11 cellular contexts compared by ENCODE assay signal in the genomic region with DNA sequence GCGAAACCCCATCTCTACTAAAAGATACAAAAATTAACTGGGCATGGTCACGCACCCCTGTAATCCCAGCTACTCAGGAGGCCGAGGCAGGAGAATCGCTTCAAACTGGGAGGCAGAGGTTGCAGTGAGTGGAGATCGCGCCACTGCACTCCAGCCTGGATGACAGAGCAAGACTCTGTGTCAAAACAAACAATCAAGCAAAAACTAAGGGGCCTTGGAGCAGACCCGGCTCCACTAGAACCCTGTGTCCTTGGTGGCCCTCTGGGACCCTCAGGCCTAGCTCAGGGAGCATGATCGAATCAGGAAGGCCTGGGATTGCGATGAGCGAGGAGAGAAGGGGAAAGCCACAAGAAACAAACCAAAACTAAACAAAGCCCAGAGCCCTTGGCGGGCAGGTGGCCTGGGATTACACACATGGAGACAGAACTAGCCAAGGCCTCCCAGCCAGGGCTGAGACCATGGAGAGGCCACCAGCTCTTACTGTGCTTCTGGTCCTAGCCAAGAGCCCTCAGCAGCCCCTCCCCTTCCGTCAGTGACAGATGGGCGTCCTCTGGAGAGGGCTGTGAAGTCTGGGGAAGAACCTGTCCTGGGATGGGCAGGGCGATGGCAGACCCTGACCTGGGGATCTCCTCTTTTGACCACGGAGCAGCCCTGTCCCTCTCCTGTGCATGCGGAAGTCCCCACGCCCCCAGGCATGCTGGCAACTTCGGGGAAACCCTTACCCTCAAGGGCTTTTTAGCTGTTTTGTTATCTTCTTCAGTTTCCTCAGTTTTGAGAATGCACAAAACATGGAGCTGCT. TPM values are rescaled to one million over a fixed set of nuclear protein-coding genes. Genes with fewer than 3 reads are reported as not detected.
A peak's percentile ranks its signal among the peaks of the same experiment; 100 is the strongest.
DNase-seq lines count a peak whose midpoint lies in the region; ATAC-seq and TF ChIP-seq lines count a peak whose summit lies in the region.
"Had no signal": no experiment of that assay in that cellular context is flagged by ENCODE, and none has a peak within 500 bp of the region (broad histone marks: within the 10 kb centered on the region; RNA-seq: fewer than 3 reads in every experiment).

No MANE protein-coding gene starts in this region.

- peaks cover 0 to 14% of the 10 kb centered on the region in 2 donors for H3K4me1 ChIP-seq in lung (ENCODE audit: control insufficient read depth in 2 of 2, insufficient read depth in 2 of 2, low read length in 2 of 2)

- intact Hi-C loops in CD4-positive, alpha-beta T cell (cut with DNase I, micrococcal nuclease), result no loop called here

- H3K4me3 ChIP-seq in GM12865 (ENCODE audit: low read depth, low read length), result peak overlapping the region; percentile 9; the same call in 1 of the 2 replicates
- H3K4me3 ChIP-seq in lung, result no peak overlapping the region

- H3K27ac ChIP-seq in lung (ENCODE audit: low read depth in 1 of 2, low read length in 1 of 2), result peak overlapping the region in 1 of 2 donors; percentile 63
- no peak overlapping the region for H3K27ac ChIP-seq in CD4-positive, alpha-beta T cell (ENCODE audit: low read depth, low read length)
- H3K27ac ChIP-seq: RWPE1 had no signal

- no peaks in the 10 kb centered on the region for H3K27me3 Mint-ChIP-seq in CD4-positive, alpha-beta T cell

- DNase-seq in GM12865 (ENCODE audit: low read depth) (peak; percentile 84), lung (ENCODE audit: low spot score) (peak; percentile 69), NCI-H1417 treated with DMSO at 0.1 percent for 48 hours (lab: John Stamatoyannopoulos, UW) (no peak)
- DNase-seq in central memory CD4-positive, alpha-beta T cell, result no peak
- no peak for DNase-seq in CD4-positive, alpha-beta T cell
- no peak for DNase-seq in activated CD8-positive, alpha-beta memory T cell treated with anti-CD3 and anti-CD28 coated beads, Interleukin-2, amount 50 U/mL, for 4 hours
- DNase-seq: activated effector memory CD4-positive, alpha-beta T cell treated with Interleukin-2 at 50 U/mL for 16 hours had no signal

- no peak overlapping the region for H3K27ac Mint-ChIP-seq in CD4-positive, alpha-beta T cell
- H3K27ac Mint-ChIP-seq: natural killer cell treated with Interleukin-12 subunit alpha and Interleukin-12 subunit beta and Interleukin-15 and Interleukin-18, amount 100 ng/mL, for 72 hours had no signal

- 73% methylated on average over 18 of the region's 18 CpGs for WGBS in lung, 2 donors

- CTCF ChIA-PET in CD4-positive, alpha-beta T cell (lab: Charles Lee), result interaction anchor here (1.0 to 1.9 kb wide), 2 partner anchors 37 to 59 kb away, joined by 3 to 4 read pairs; a partner anchor contains a TSS

- no peak overlapping the region for H3K4me3 Mint-ChIP-seq in CD4-positive, alpha-beta T cell
- H3K4me3 Mint-ChIP-seq: natural killer cell treated with Interleukin-12 subunit alpha and Interleukin-12 subunit beta and Interleukin-15 and Interleukin-18, amount 100 ng/mL, for 72 hours had no signal

- no peaks in the 10 kb centered on the region for H3K27me3 ChIP-seq in lung (ENCODE audit: control insufficient read depth, insufficient read depth)
- no peaks in the 10 kb centered on the region for H3K27me3 ChIP-seq in CD4-positive, alpha-beta T cell (ENCODE audit: control insufficient read depth, insufficient read depth, low read length)

- peaks cover 23% of the 10 kb centered on the region for H3K4me1 Mint-ChIP-seq in CD4-positive, alpha-beta T cell (ENCODE audit: low read depth)

- POLR2A ChIA-PET in CD4-positive, alpha-beta T cell (lab: Charles Lee), result no interaction called here

- no peaks in the 10 kb centered on the region for H3K36me3 ChIP-seq in lung (ENCODE audit: control insufficient read depth in 2 of 2, insufficient read depth in 2 of 2, low read length in 2 of 2)

- H3K9me3 ChIP-seq in lung (ENCODE audit: control insufficient read depth in 2 of 2, insufficient read depth in 1 of 2, low read length in 1 of 2), result no peaks in the 10 kb centered on the region
- H3K9me3 ChIP-seq in CD4-positive, alpha-beta T cell (ENCODE audit: control insufficient read depth, low read length), result no peaks in the 10 kb centered on the region

- no peaks in the 10 kb centered on the region for H3K9me3 Mint-ChIP-seq in CD4-positive, alpha-beta T cell
- H3K9me3 Mint-ChIP-seq: natural killer cell treated with Interleukin-12 subunit alpha and Interleukin-12 subunit beta and Interleukin-15 and Interleukin-18, amount 100 ng/mL, for 72 hours had no signal

- no peaks in the 10 kb centered on the region for H3K36me3 Mint-ChIP-seq in CD4-positive, alpha-beta T cell (ENCODE audit: low read depth)
- H3K36me3 Mint-ChIP-seq: natural killer cell treated with Interleukin-12 subunit alpha and Interleukin-12 subunit beta and Interleukin-15 and Interleukin-18, amount 100 ng/mL, for 72 hours had no signal

- TF ChIP-seq CTCF in GM12865 (IDR thresholded peaks at IDR 0.05; ENCODE audit: insufficient read depth, low read depth, low read length, missing control alignments) (no peak), lung (IDR thresholded peaks at IDR 0.05; ENCODE audit: control extremely low read depth, extremely low read depth) (no peak)
- TF ChIP-seq CTCF in CD4-positive, alpha-beta T cell (IDR thresholded peaks at IDR 0.05), result no peak

- ATAC-seq in GM19463 (IDR thresholded peaks at IDR 0.05; ENCODE audit: unreplicated experiment) (peak; percentile 45), HG03196 (IDR thresholded peaks at IDR 0.05; ENCODE audit: unreplicated experiment) (peak; percentile 46), lung (ENCODE audit: insufficient read depth, low FRiP score) (peak; percentile 45)
- no peak for ATAC-seq in CD4-positive, alpha-beta T cell (ENCODE audit: poor library complexity)

RNA-seq across cellular contexts. Expression of a gene that starts 27.4 kb away (rescaled TPM):
- 10 to 100 TPM in 1 of 2 donors, 1 to 10 TPM in 1; 5.6 to 12.8 TPM for total RNA-seq in lung
- 1 to 10 TPM; 5.6 to 6.3 TPM for polyA plus RNA-seq in lung
- not detected for total RNA-seq in CD4-positive, alpha-beta T cell
- total RNA-seq: natural killer cell treated with Interleukin-12 subunit alpha and Interleukin-12 subunit beta and Interleukin-15 and Interleukin-18, amount 100 ng/mL, for 72 hours had no signal

RNA-seq across cellular contexts. Expression of a gene that starts 36.9 kb away (rescaled TPM):
- 100 to 1,000 TPM; 106 to 258 TPM for total RNA-seq in lung
- 100 to 1,000 TPM in 1 of 2 donors, 10 to 100 TPM in 1; 92.1 to 188 TPM for polyA plus RNA-seq in lung
- total RNA-seq in CD4-positive, alpha-beta T cell, result 100 to 1,000 TPM in 1 of 2 experiments, 10 to 100 TPM in 1; 99.2 to 102 TPM

RNA-seq across cellular contexts. Expression of a gene that starts 52.8 kb away (rescaled TPM):
- 100 to 1,000 TPM in 1 of 2 donors, 10 to 100 TPM in 1; 57.6 to 262 TPM for total RNA-seq in lung
- 100 to 1,000 TPM; 206 to 359 TPM for polyA plus RNA-seq in lung
- total RNA-seq in CD4-positive, alpha-beta T cell, result 1 to 10 TPM; 4.9 to 6.3 TPM

RNA-seq across cellular contexts. Expression of a gene that starts 58.9 kb away (rescaled TPM):
- 100 to 1,000 TPM in 1 of 2 donors, 10 to 100 TPM in 1; 83.8 to 119 TPM for total RNA-seq in lung
- 100 to 1,000 TPM; 110 to 137 TPM for polyA plus RNA-seq in lung
- total RNA-seq in CD4-positive, alpha-beta T cell, result 10 to 100 TPM in 1 of 2 experiments, 1 to 10 TPM in 1; 9.2 to 10.6 TPM

RNA-seq across cellular contexts. Expression of a gene that starts 59.3 kb away (rescaled TPM):
- total RNA-seq in lung, result 100 to 1,000 TPM in 1 of 2 donors, 10 to 100 TPM in 1; 72.9 to 193 TPM
- polyA plus RNA-seq in lung, result 10 to 100 TPM; 62.0 to 84.2 TPM
- total RNA-seq in CD4-positive, alpha-beta T cell, result 10 to 100 TPM; 40.2 to 42.5 TPM

Comparison
In these comparisons a context has a peak if more than half of its experiments do, and no peak if none do; other contexts are left out.
1. DNase-seq: peak in GM12865 (single experiment) and lung (single experiment); none in central memory CD4-positive, alpha-beta T cell (single experiment), CD4-positive, alpha-beta T cell (0 of 10), NCI-H1417 treated with DMSO at 0.1 percent for 48 hours (single experiment) and activated CD8-positive, alpha-beta memory T cell treated with anti-CD3 and anti-CD28 coated beads, Interleukin-2, amount 50 U/mL, for 4 hours (single experiment).
2. RNA of a gene that starts 27.4 kb away (total RNA-seq): 5.6 to 12.8 TPM in lung; not detected in CD4-positive, alpha-beta T cell; every median in the first group is over 4 times any median in the second.
3. RNA of a gene that starts 52.8 kb away (total RNA-seq): 57.6 to 262 TPM in lung; 4.9 to 6.3 TPM in CD4-positive, alpha-beta T cell; every median in the first group is over 4 times any median in the second.